Comparison of ENCODE assay signal across 8 cellular contexts in genomic region chr15:74382004-74382816, GRCh38. TPM values are rescaled to one million over a fixed set of nuclear protein-coding genes. Genes with fewer than 3 reads are reported as not detected.
DNase-seq lines count a peak whose midpoint lies in the region; ATAC-seq lines count a peak whose summit lies in the region.

No MANE protein-coding gene starts in this region.

- H3K27ac ChIP-seq in effector memory CD4-positive, alpha-beta T cell (ENCODE audit: insufficient read depth, low read length, poor library complexity, severe bottlenecking) = no peak overlapping the region
- H3K27ac ChIP-seq in mesenchymal stem cell (ENCODE audit: low read length, poor library complexity, severe bottlenecking) = no peak overlapping the region

- H3K4me1 ChIP-seq in effector memory CD4-positive, alpha-beta T cell (ENCODE audit: control insufficient read depth, insufficient read depth, low read length, poor library complexity, severe bottlenecking) = no peaks in the 10 kb centered on the region
- H3K4me1 ChIP-seq in mesenchymal stem cell (ENCODE audit: control insufficient read depth, insufficient read depth, low read depth, low read length) = peaks cover 44% of the 10 kb centered on the region

- 45% methylated on average over 11 of the region's 13 CpGs for WGBS in mesenchymal stem cell

- H2BK5ac ChIP-seq in mesenchymal stem cell (ENCODE audit: low read depth, low read length, poor library complexity, severe bottlenecking) = no peak overlapping the region

- peaks cover 51% of the 10 kb centered on the region for H3K4me1 Mint-ChIP-seq in activated CD4-positive, alpha-beta memory T cell treated with anti-CD3 and anti-CD28 coated beads, Interleukin-2, amount 10 ng/mL, durations not matched to agents 7 days and 5 days

- no peak overlapping the region for H3K4me3 ChIP-seq in effector memory CD4-positive, alpha-beta T cell (ENCODE audit: insufficient read depth, low read depth, low read length, poor library complexity, severe bottlenecking)
- no peak overlapping the region for H3K4me3 ChIP-seq in mesenchymal stem cell (ENCODE audit: insufficient read depth in 1 of 2, low read depth in 1 of 2, low read length in 2 of 2)

- H3K27me3 ChIP-seq in effector memory CD4-positive, alpha-beta T cell (replicated peaks; ENCODE audit: control insufficient read depth, insufficient read depth, low read length, poor library complexity, severe bottlenecking) = no peaks in the 10 kb centered on the region
- no peaks in the 10 kb centered on the region for H3K27me3 ChIP-seq in mesenchymal stem cell (ENCODE audit: control insufficient read depth in 1 of 2, insufficient read depth in 1 of 2, low read length in 2 of 2)

- no peak overlapping the region for H3K4me3 Mint-ChIP-seq in activated CD4-positive, alpha-beta memory T cell treated with anti-CD3 and anti-CD28 coated beads, Interleukin-2, amount 10 ng/mL, durations not matched to agents 7 days and 5 days

- no peak overlapping the region for H3K18ac ChIP-seq in mesenchymal stem cell (ENCODE audit: low read depth in 1 of 2, low read length in 2 of 2)

- H3K4ac ChIP-seq in mesenchymal stem cell (ENCODE audit: low read depth in 1 of 2, low read length in 2 of 2) = no peak overlapping the region

- DNase-seq in DMS114 treated with DMSO at 0.1 percent for 48 hours (lab: John Stamatoyannopoulos, UW; ENCODE audit: unreplicated experiment) (peak; percentile 61), NCI-H82 (lab: John Stamatoyannopoulos, UW) (peak; percentile 89), mesenchymal stem cell (peak; percentile 77)
- DNase-seq in activated CD4-positive, alpha-beta memory T cell treated with anti-CD3 and anti-CD28 coated beads, Interleukin-2, amount 10 ng/mL, durations not matched to agents 7 days and 5 days = peak; percentile 82
- peak; percentile 43 to 68 (median 57) for DNase-seq in effector memory CD4-positive, alpha-beta T cell
- peak; percentile 57 to 59 for DNase-seq in stimulated activated CD8-positive, alpha-beta memory T cell treated with anti-CD3 and anti-CD28 coated beads, Interleukin-4, amount 100 ng/mL, for 1 hour (ENCODE audit: low read depth in 2 of 2, low spot score in 1 of 2)

- no peaks in the 10 kb centered on the region for H3K9me3 Mint-ChIP-seq in activated CD4-positive, alpha-beta memory T cell treated with anti-CD3 and anti-CD28 coated beads, Interleukin-2, amount 10 ng/mL, durations not matched to agents 7 days and 5 days

- H2AFZ ChIP-seq in mesenchymal stem cell (ENCODE audit: low read depth, low read length) = no peak overlapping the region

- no peak overlapping the region for H2BK12ac ChIP-seq in mesenchymal stem cell (ENCODE audit: low read length in 2 of 2)

- H4K91ac ChIP-seq in mesenchymal stem cell (ENCODE audit: low read length) = no peak overlapping the region

- H3K23ac ChIP-seq in mesenchymal stem cell (ENCODE audit: low read length in 2 of 2) = no peak overlapping the region

- peak overlapping the region; percentile 60 for H3K9ac ChIP-seq in mesenchymal stem cell (ENCODE audit: low read length)

- H4K8ac ChIP-seq in mesenchymal stem cell (ENCODE audit: low read length) = no peak overlapping the region

- H3K79me1 ChIP-seq in mesenchymal stem cell (replicated peaks; ENCODE audit: low read length, poor library complexity, severe bottlenecking) = peaks cover 1% of the 10 kb centered on the region

- no peak overlapping the region for H3K14ac ChIP-seq in mesenchymal stem cell (ENCODE audit: low read length in 2 of 2)

- no peak overlapping the region for H2BK15ac ChIP-seq in mesenchymal stem cell (ENCODE audit: low read depth, poor library complexity, severe bottlenecking)

- H3K4me2 ChIP-seq in mesenchymal stem cell (ENCODE audit: low read length, poor library complexity, severe bottlenecking) = no peak overlapping the region

- CTCF ChIA-PET in activated CD4-positive, alpha-beta memory T cell treated with anti-CD3 and anti-CD28 coated beads, Interleukin-2, amount 10 ng/mL, durations not matched to agents 7 days and 5 days (lab: Charles Lee) = interaction anchor here (0.6 to 9.7 kb wide), 20 partner anchors 11 to 1568 kb away, joined by 3 to 248 read pairs (median 5); partner anchors contain the start of genes CYP11A1, SEMA7A and UBL7

- peak overlapping the region; percentile 46 for H2AK5ac ChIP-seq in mesenchymal stem cell (ENCODE audit: low read length, severe bottlenecking)

- H3K27me3 Mint-ChIP-seq in activated CD4-positive, alpha-beta memory T cell treated with anti-CD3 and anti-CD28 coated beads, Interleukin-2, amount 10 ng/mL, durations not matched to agents 7 days and 5 days = no peaks in the 10 kb centered on the region

- H3K36me3 ChIP-seq in effector memory CD4-positive, alpha-beta T cell (ENCODE audit: control insufficient read depth, insufficient read depth, low read length) = no peaks in the 10 kb centered on the region
- H3K36me3 ChIP-seq in mesenchymal stem cell (ENCODE audit: control insufficient read depth in 1 of 2, insufficient read depth in 2 of 2, low read depth in 1 of 2, low read length in 2 of 2) = peaks cover 0 to 2% of the 10 kb centered on the region in 2 experiments

- ATAC-seq in HG02870 (IDR thresholded peaks at IDR 0.05; ENCODE audit: unreplicated experiment) (peak; percentile 29), GM19324 (IDR thresholded peaks at IDR 0.05; ENCODE audit: low FRiP score, unreplicated experiment) (no peak)

- POLR2A ChIA-PET in activated CD4-positive, alpha-beta memory T cell treated with anti-CD3 and anti-CD28 coated beads, Interleukin-2, amount 10 ng/mL, durations not matched to agents 7 days and 5 days (lab: Charles Lee) = interaction anchor here (0.8 to 4.2 kb wide), 8 partner anchors 21 to 164 kb away, joined by 3 to 42 read pairs (median 8); partner anchors contain the start of gene UBL7

- no peak overlapping the region for H2BK120ac ChIP-seq in mesenchymal stem cell (ENCODE audit: low read depth, low read length)

- H3K27ac Mint-ChIP-seq in activated CD4-positive, alpha-beta memory T cell treated with anti-CD3 and anti-CD28 coated beads, Interleukin-2, amount 10 ng/mL, durations not matched to agents 7 days and 5 days = no peak overlapping the region

- H3K9me3 ChIP-seq in effector memory CD4-positive, alpha-beta T cell (ENCODE audit: control insufficient read depth, low read length) = no peaks in the 10 kb centered on the region
- H3K9me3 ChIP-seq in mesenchymal stem cell (ENCODE audit: control insufficient read depth, low read length) = no peaks in the 10 kb centered on the region

- H3K36me3 Mint-ChIP-seq in activated CD4-positive, alpha-beta memory T cell treated with anti-CD3 and anti-CD28 coated beads, Interleukin-2, amount 10 ng/mL, durations not matched to agents 7 days and 5 days (ENCODE audit: low read depth) = no peaks in the 10 kb centered on the region

RNA-seq across cellular contexts. Expression of gene CYP11A1, which starts 14.8 kb away (rescaled TPM):
- not detected for total RNA-seq in activated CD4-positive, alpha-beta memory T cell treated with anti-CD3 and anti-CD28 coated beads, Interleukin-2, amount 10 ng/mL, durations not matched to agents 7 days and 5 days
- polyA plus RNA-seq in mesenchymal stem cell (2013, experiment 1 of 2) = 0.08 TPM
- 0.07 TPM for polyA plus RNA-seq in mesenchymal stem cell (2013, experiment 2 of 2)

RNA-seq across cellular contexts. Expression of gene SEMA7A, which starts 51.5 kb away (rescaled TPM):
- total RNA-seq in activated CD4-positive, alpha-beta memory T cell treated with anti-CD3 and anti-CD28 coated beads, Interleukin-2, amount 10 ng/mL, durations not matched to agents 7 days and 5 days = 1 to 10 TPM; 3.8 to 4.3 TPM
- 0.94 TPM for polyA plus RNA-seq in mesenchymal stem cell (2013, experiment 1 of 2)
- polyA plus RNA-seq in mesenchymal stem cell (2013, experiment 2 of 2) = 1.1 TPM
